Comparison of ENCODE assay signal across 19 cellular contexts in the genomic region with DNA sequence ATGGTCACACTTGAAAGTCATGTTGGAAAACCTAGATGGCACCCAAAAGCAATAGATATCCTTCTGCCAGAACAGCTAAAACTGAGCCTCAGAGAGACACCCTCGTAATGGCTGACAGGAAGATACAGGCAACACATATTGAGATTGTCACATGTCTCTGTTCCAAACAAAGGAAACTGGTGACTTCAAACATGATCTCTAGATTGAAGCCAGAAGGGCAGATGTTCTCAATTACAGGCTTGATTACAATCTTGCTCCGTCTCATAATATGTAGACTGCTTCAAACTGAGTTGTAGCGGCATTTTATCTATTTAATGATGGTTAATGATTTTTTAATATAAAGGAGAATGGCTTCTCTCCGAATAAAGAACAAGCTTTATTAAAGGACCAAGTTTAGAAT.
DNase-seq lines count a peak whose midpoint lies in the region; ATAC-seq and TF ChIP-seq lines count a peak whose summit lies in the region.
"Had no signal": no experiment of that assay in that cellular context is flagged by ENCODE, and none has a peak within 500 bp of the region (broad histone marks: within the 10 kb centered on the region; RNA-seq: fewer than 3 reads in every experiment).

No MANE protein-coding gene starts in this region.

- H2AK5ac ChIP-seq in neuronal stem cell (ENCODE audit: low read depth, low read length) = no peak overlapping the region

- H2BK12ac ChIP-seq in neuronal stem cell (ENCODE audit: low read length) = no peak overlapping the region

- TF ChIP-seq CTCF in GM23338 (conservative IDR thresholded peaks at IDR 0.05; ENCODE audit: low read depth in 2 of 2) = no peak
- TF ChIP-seq CTCF in SK-N-SH (IDR thresholded peaks at IDR 0.05) = no peak
- no peak for TF ChIP-seq CTCF in right lobe of liver (IDR thresholded peaks at IDR 0.05)

- TF ChIP-seq POLR2A in right lobe of liver (IDR thresholded peaks at IDR 0.05) = no peak

- H3K9ac ChIP-seq in SK-N-SH (no peak overlapping the region), neuronal stem cell (ENCODE audit: low read depth, low read length, poor library complexity) (no peak overlapping the region)

- peak; percentile 13 for DNase-seq in NCI-H2029 (lab: John Stamatoyannopoulos, UW)
- no peak for DNase-seq in NCI-H2029 treated with DMSO at 0.1 percent for 48 hours (lab: John Stamatoyannopoulos, UW)
- DNase-seq in GM23338 (ENCODE audit: low spot score) = no peak
- peak; percentile 24 for DNase-seq in SK-N-SH
- no peak for DNase-seq in neuronal stem cell (ENCODE audit: low spot score)
- DNase-seq in DMS 273 (lab: John Stamatoyannopoulos, UW; ENCODE audit: unreplicated experiment) = no peak
- no peak for DNase-seq in right lobe of liver
- DNase-seq: Caco-2, DMS79 treated with DMSO at 0.1 percent for 48 hours, GDM1, KG1, NCI-H187, NCI-H526, PC-3, SW 1271 had no signal

- H3K27ac ChIP-seq in GM23338 (ENCODE audit: low read depth) (no peak overlapping the region), SK-N-SH (ENCODE audit: low read depth in 2 of 2, low read length in 1 of 2) (peak overlapping the region in 1 of 2 experiments; percentile 72; a peak in 1 of 4 replicates), neuronal stem cell (replicated peaks; ENCODE audit: low read length) (no peak overlapping the region), right lobe of liver (no peak overlapping the region)
- H3K27ac ChIP-seq: A549, C4-2B, RWPE1 had no signal

- POLR2A ChIA-PET in SK-N-SH (lab: Yijun Ruan, JAX) = no interaction called here

- no peak overlapping the region for H4K91ac ChIP-seq in neuronal stem cell (ENCODE audit: low read depth, low read length, poor library complexity)

- no peak overlapping the region for H3K27ac Mint-ChIP-seq in GM23338

- TF ChIP-seq EP300 in SK-N-SH (IDR thresholded peaks at IDR 0.05; ENCODE audit: borderline replicate concordance in 1 of 2, low read depth in 1 of 2, low read length in 1 of 2) = peak in 1 of 2 experiments; percentile 97; a peak in 2 of 4 replicates

- H3K14ac ChIP-seq in neuronal stem cell (ENCODE audit: low read length) = no peak overlapping the region

- ATAC-seq in GM23338 = no peak
- no peak for ATAC-seq in right lobe of liver
- ATAC-seq: A549, GM12878, PC-3 had no signal

- peak; percentile 13; the same call in 1 of the 2 replicates for TF ChIP-seq RAD21 in SK-N-SH (IDR thresholded peaks at IDR 0.05; ENCODE audit: low read length)

- no peak overlapping the region for H3K18ac ChIP-seq in neuronal stem cell (ENCODE audit: low read length)

- intact Hi-C loops in right lobe of liver (cut with DNase I) = no loop called here

- peaks cover 10% of the 10 kb centered on the region for H3K4me1 Mint-ChIP-seq in GM23338

- H3K9me3 Mint-ChIP-seq in GM23338 = no peaks in the 10 kb centered on the region

- H4K20me1 ChIP-seq in GM23338 (replicated peaks; ENCODE audit: insufficient read depth) = no peaks in the 10 kb centered on the region
- no peaks in the 10 kb centered on the region for H4K20me1 ChIP-seq in SK-N-SH (ENCODE audit: insufficient read depth)

- H3K36me3 ChIP-seq in GM23338 (ENCODE audit: insufficient read depth) (no peaks in the 10 kb centered on the region), SK-N-SH (replicated peaks in 1 of 2; ENCODE audit: control insufficient read depth in 1 of 2, insufficient read depth in 2 of 2, low read length in 1 of 2) (no peaks in the 10 kb centered on the region), neuronal stem cell (replicated peaks in 1 of 2; ENCODE audit: control insufficient read depth in 2 of 2, insufficient read depth in 2 of 2, low read length in 2 of 2) (no peaks in the 10 kb centered on the region), right lobe of liver (no peaks in the 10 kb centered on the region)

- H3F3A ChIP-seq in GM23338 (replicated peaks; ENCODE audit: low read depth) = no peaks in the 10 kb centered on the region
- no peaks in the 10 kb centered on the region for H3F3A ChIP-seq in SK-N-SH (replicated peaks; ENCODE audit: insufficient read depth)

- H4K8ac ChIP-seq in neuronal stem cell (ENCODE audit: low read depth, low read length) = no peak overlapping the region

- H2AFZ ChIP-seq in GM23338 (peak overlapping the region; percentile 47; the same call in 1 of the 2 replicates), SK-N-SH (ENCODE audit: low read depth) (no peak overlapping the region), neuronal stem cell (ENCODE audit: low read length) (peak overlapping the region; percentile 58)

- peaks cover 16% of the 10 kb centered on the region for H3K4me1 ChIP-seq in GM23338 (ENCODE audit: insufficient read depth)
- H3K4me1 ChIP-seq in SK-N-SH (ENCODE audit: control insufficient read depth in 1 of 2, insufficient read depth in 2 of 2, low read depth in 1 of 2, low read length in 1 of 2) = peaks cover 0 to 17% of the 10 kb centered on the region in 2 experiments; a peak in 2 of 4 replicates
- no peaks in the 10 kb centered on the region for H3K4me1 ChIP-seq in neuronal stem cell (ENCODE audit: control insufficient read depth in 2 of 2, insufficient read depth in 1 of 2, low read depth in 1 of 2, low read length in 2 of 2)
- H3K4me1 ChIP-seq in right lobe of liver = no peaks in the 10 kb centered on the region
- H3K4me1 ChIP-seq: A549, Caco-2 had no signal

- H3K36me3 Mint-ChIP-seq in GM23338 (ENCODE audit: low read depth) = no peaks in the 10 kb centered on the region

- H3K9me3 ChIP-seq in SK-N-SH = no peaks in the 10 kb centered on the region
- H3K9me3 ChIP-seq in neuronal stem cell (replicated peaks in 1 of 2; ENCODE audit: control insufficient read depth in 2 of 2, insufficient read depth in 1 of 2, low read depth in 1 of 2, low read length in 2 of 2) = no peaks in the 10 kb centered on the region
- no peaks in the 10 kb centered on the region for H3K9me3 ChIP-seq in right lobe of liver
- H3K9me3 ChIP-seq: Caco-2 had no signal

- H3K27me3 ChIP-seq in GM23338 (ENCODE audit: insufficient read depth) = no peaks in the 10 kb centered on the region
- no peaks in the 10 kb centered on the region for H3K27me3 ChIP-seq in SK-N-SH (ENCODE audit: insufficient read depth)
- H3K27me3 ChIP-seq in neuronal stem cell (ENCODE audit: control insufficient read depth in 3 of 3, insufficient read depth in 3 of 3, low read depth in 1 of 3, low read length in 3 of 3) = no peaks in the 10 kb centered on the region
- H3K27me3 ChIP-seq in right lobe of liver = no peaks in the 10 kb centered on the region

- H3K79me2 ChIP-seq in GM23338 (replicated peaks; ENCODE audit: insufficient read depth) (no peaks in the 10 kb centered on the region), SK-N-SH (ENCODE audit: insufficient read depth) (no peaks in the 10 kb centered on the region)

- H3K27me3 Mint-ChIP-seq in GM23338 (ENCODE audit: insufficient read depth, low read depth, poor library complexity) = no peaks in the 10 kb centered on the region

- CTCF ChIA-PET in SK-N-SH (lab: Yijun Ruan, JAX) = interaction anchor here (1.3 to 1.5 kb wide), 3 partner anchors 17 to 477 kb away, joined by 3 read pairs; no protein-coding TSS in a partner anchor

- H2BK120ac ChIP-seq in neuronal stem cell (ENCODE audit: low read depth, low read length) = no peak overlapping the region

- H3K23ac ChIP-seq in neuronal stem cell (ENCODE audit: low read depth, low read length, poor library complexity) = no peak overlapping the region

- no peak overlapping the region for H3K4me3 ChIP-seq in GM23338
- no peak overlapping the region; a peak in 1 of 4 replicates for H3K4me3 ChIP-seq in SK-N-SH (ENCODE audit: low read depth in 2 of 2, low read length in 1 of 2)
- H3K4me3 ChIP-seq in neuronal stem cell (ENCODE audit: low read length in 2 of 2) = no peak overlapping the region
- no peak overlapping the region for H3K4me3 ChIP-seq in right lobe of liver
- H3K4me3 ChIP-seq: A549, GM12878 had no signal

- H3K4ac ChIP-seq in neuronal stem cell (ENCODE audit: low read length) = no peak overlapping the region

- under 1% methylated on average over 4 of the region's 4 CpGs for WGBS in SK-N-SH (ENCODE audit: low lambda C conversion rate)
- WGBS in neuronal stem cell (ENCODE audit: extremely low coverage in 2 of 2, insufficient read length in 2 of 2, insufficient replicate concordance in 1 of 2), 2 donors = no CpG with 5 or more reads among the region's 4 CpGs
- WGBS in right lobe of liver (ENCODE audit: insufficient coverage, low coverage, low lambda C conversion rate, missing lambda C conversion rate) = 33% methylated on average over 4 of the region's 4 CpGs

- no peak overlapping the region for H3K4me2 ChIP-seq in GM23338
- H3K4me2 ChIP-seq in SK-N-SH = no peak overlapping the region
- no peak overlapping the region for H3K4me2 ChIP-seq in neuronal stem cell (ENCODE audit: insufficient read depth, low read length, poor library complexity, severe bottlenecking)
- H3K4me2 ChIP-seq: A549 had no signal

- no peak overlapping the region for H2BK5ac ChIP-seq in neuronal stem cell (ENCODE audit: low read length)

- no peaks in the 10 kb centered on the region for H3K79me1 ChIP-seq in neuronal stem cell (ENCODE audit: low read depth, low read length)

- H3K9me2 ChIP-seq in GM23338 (ENCODE audit: insufficient read depth) (no peaks in the 10 kb centered on the region), SK-N-SH (no peaks in the 10 kb centered on the region)

- no peak overlapping the region for H2BK15ac ChIP-seq in neuronal stem cell (ENCODE audit: low read length)

- no peak overlapping the region for H3K4me3 Mint-ChIP-seq in GM23338

TF ChIP-seq in GM23338, 12 proteins besides CTCF, POLR2A, EP300 and RAD21 (continues in another document):
- TF ChIP-seq ZNF114 (CRISPR knock-in tag; IDR thresholded peaks at IDR 0.05) = no peak
- TF ChIP-seq EZH2 (IDR thresholded peaks at IDR 0.05; ENCODE audit: low read depth, unreplicated experiment) = no peak
- no peak for TF ChIP-seq NANOG (IDR thresholded peaks at IDR 0.05; ENCODE audit: borderline replicate concordance)

TF ChIP-seq in SK-N-SH, 30 proteins besides CTCF, POLR2A, EP300 and RAD21 (continues in another document):
- TF ChIP-seq EZH2phosphoT487 (IDR thresholded peaks at IDR 0.05; ENCODE audit: borderline replicate concordance, low read depth) (no peak), SIN3A (IDR thresholded peaks at IDR 0.05; ENCODE audit: borderline replicate concordance, low read depth, low read length) (no peak), MXI1 (IDR thresholded peaks at IDR 0.05; ENCODE audit: low read depth, low read length) (peak; percentile 65; the same call in 1 of the 2 replicates), YY1 (IDR thresholded peaks at IDR 0.05; ENCODE audit: low read depth) (no peak), ELF1 (IDR thresholded peaks at IDR 0.05) (no peak), TEAD4 (IDR thresholded peaks at IDR 0.05; ENCODE audit: borderline replicate concordance, insufficient read depth) (no peak)
- TF ChIP-seq, protein P1, sequence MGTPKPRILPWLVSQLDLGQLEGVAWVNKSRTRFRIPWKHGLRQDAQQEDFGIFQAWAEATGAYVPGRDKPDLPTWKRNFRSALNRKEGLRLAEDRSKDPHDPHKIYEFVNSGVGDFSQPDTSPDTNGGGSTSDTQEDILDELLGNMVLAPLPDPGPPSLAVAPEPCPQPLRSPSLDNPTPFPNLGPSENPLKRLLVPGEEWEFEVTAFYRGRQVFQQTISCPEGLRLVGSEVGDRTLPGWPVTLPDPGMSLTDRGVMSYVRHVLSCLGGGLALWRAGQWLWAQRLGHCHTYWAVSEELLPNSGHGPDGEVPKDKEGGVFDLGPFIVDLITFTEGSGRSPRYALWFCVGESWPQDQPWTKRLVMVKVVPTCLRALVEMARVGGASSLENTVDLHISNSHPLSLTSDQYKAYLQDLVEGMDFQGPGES (IDR thresholded peaks at IDR 0.05; ENCODE audit: low read depth, low read length) = no peak

Comparison
In these comparisons a context has a peak if more than half of its experiments do, and no peak if none do; other contexts are left out.
1. DNase-seq: peak in NCI-H2029 (single experiment) and SK-N-SH (single experiment); none in NCI-H2029 treated with DMSO at 0.1 percent for 48 hours (single experiment), GM23338 (single experiment), neuronal stem cell (single experiment), DMS 273 (single experiment) and right lobe of liver (0 of 3).